25 cellular contexts compared by ENCODE assay signal in the genomic region with DNA sequence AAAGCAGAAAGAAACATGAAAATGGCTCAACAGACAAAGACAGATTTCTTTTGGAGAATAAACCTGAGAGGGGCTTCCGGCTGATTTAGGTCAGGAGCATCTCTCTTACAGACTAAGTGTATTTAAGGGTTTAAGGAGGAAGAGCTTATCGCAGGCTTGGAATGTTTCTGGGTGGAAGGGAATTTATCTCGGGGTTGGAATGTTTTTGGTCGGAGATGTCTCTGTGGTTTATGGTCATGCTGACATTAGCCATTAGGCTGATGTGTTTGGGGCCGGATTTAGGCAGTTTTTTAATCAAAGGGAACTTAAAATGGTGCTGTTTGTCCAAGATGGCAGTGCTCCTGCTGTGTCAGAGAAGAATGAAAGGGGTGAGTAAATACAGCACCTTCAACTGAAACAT. TPM values are rescaled to one million over a fixed set of nuclear protein-coding genes. Genes with fewer than 3 reads are reported as not detected.
"Had no signal": no experiment of that assay in that cellular context is flagged by ENCODE, and none has a peak within 500 bp of the region (broad histone marks: within the 10 kb centered on the region; RNA-seq: fewer than 3 reads in every experiment).

No MANE protein-coding gene starts in this region.

- H3K36me3 ChIP-seq: esophagus muscularis mucosa, heart left ventricle, neural progenitor cell, ovary, right atrium auricular region, sigmoid colon had no signal

- H2AFZ ChIP-seq: neural progenitor cell had no signal

- H3K27ac Mint-ChIP-seq: dendritic cell treated with granulocyte-macrophage colony-stimulating factor and Interleukin-4, amounts not matched to agents 40 ng/mL and 50 ng/mL, for 4 days; effector memory CD8-positive, alpha-beta T cell; natural killer cell; neural progenitor cell had no signal

- H3K4me3 ChIP-seq: esophagus muscularis mucosa, heart left ventricle, neural progenitor cell, ovary, right atrium auricular region, sigmoid colon had no signal

- DNase-seq: effector memory CD8-positive, alpha-beta T cell; heart left ventricle; hippocampal formation; kidney glomerular epithelial cell; mammary epithelial cell; natural killer cell; nucleus accumbens; ovary; sigmoid colon; small intestine; stimulated activated CD4-positive, alpha-beta T cell treated with anti-CD3 and anti-CD28 coated beads, Interleukin-2, amount 100 ng/mL, for 48 hours; stimulated activated naive CD4-positive, alpha-beta T cell treated with Interleukin-2 at 50 U/mL for 16 hours; trophoblast cell had no signal

- H3K4me1 ChIP-seq: esophagus muscularis mucosa, heart left ventricle, neural progenitor cell, right atrium auricular region, sigmoid colon had no signal

- ATAC-seq: effector memory CD8-positive, alpha-beta T cell; heart left ventricle; left lobe of liver; natural killer cell had no signal

- H3K27me3 Mint-ChIP-seq: dendritic cell treated with granulocyte-macrophage colony-stimulating factor and Interleukin-4, amounts not matched to agents 40 ng/mL and 50 ng/mL, for 4 days had no signal

- H3K9me3 ChIP-seq: esophagus muscularis mucosa, ovary, right atrium auricular region had no signal

- H3K27me3 ChIP-seq: neural progenitor cell, ovary, right atrium auricular region, sigmoid colon had no signal

- H3K9me3 Mint-ChIP-seq: natural killer cell had no signal

- H3K36me3 Mint-ChIP-seq: natural killer cell had no signal

- H3K4me2 ChIP-seq: neural progenitor cell had no signal

- H3K27ac ChIP-seq: epithelial cell of prostate, esophagus muscularis mucosa, heart left ventricle, neural progenitor cell, ovary, right atrium auricular region, sigmoid colon had no signal

- H3K9ac ChIP-seq: neural progenitor cell had no signal

- H3K4me3 Mint-ChIP-seq: dendritic cell treated with granulocyte-macrophage colony-stimulating factor and Interleukin-4, amounts not matched to agents 40 ng/mL and 50 ng/mL, for 4 days; effector memory CD8-positive, alpha-beta T cell; natural killer cell; neural progenitor cell had no signal

RNA-seq across cellular contexts. Expression of gene PSMA8, which starts 14.4 kb away (rescaled TPM):
- total RNA-seq: esophagus muscularis mucosa, frontal cortex, glomerular endothelial cell, left lobe of liver, lower leg skin, mammary epithelial cell, mesenteric fat pad, posterior vena cava, right atrium auricular region, sigmoid colon, urinary bladder had no signal
- polyA plus RNA-seq: heart left ventricle, mammary epithelial cell, urinary bladder had no signal
